Comparison of ENCODE assay signal across 8 cellular contexts in genomic region chr10:97320480-97321031, GRCh38. TPM values are rescaled to one million over a fixed set of nuclear protein-coding genes. Genes with fewer than 3 reads are reported as not detected.
DNase-seq lines count a peak whose midpoint lies in the region; ATAC-seq and TF ChIP-seq lines count a peak whose summit lies in the region.

No MANE protein-coding gene starts in this region.

- TF ChIP-seq CTCF in CD4-positive, alpha-beta T cell (IDR thresholded peaks at IDR 0.05): no peak
- TF ChIP-seq CTCF in Peyer's patch (IDR thresholded peaks at IDR 0.05) (no peak), mesothelial cell of epicardium (IDR thresholded peaks at IDR 0.05; ENCODE audit: unreplicated experiment) (no peak)

- POLR2A ChIA-PET in CD4-positive, alpha-beta T cell (lab: Charles Lee): interaction anchor here (0.8 to 3.5 kb wide), 11 partner anchors 8 to 488 kb away, joined by 3 to 178 read pairs (median 12); partner anchors contain the start of genes ARHGAP19, FRAT2, RRP12 and UBTD1

- intact Hi-C loops in CD4-positive, alpha-beta T cell (cut with DNase I, micrococcal nuclease): loop anchor here (1.0 kb wide), 2 partner anchors 12 to 13 kb away; no protein-coding TSS in a partner anchor

- peak overlapping the region; percentile 97 for H3K4me3 Mint-ChIP-seq in CD4-positive, alpha-beta T cell
- H3K4me3 Mint-ChIP-seq in mesothelial cell of epicardium: peak overlapping the region; percentile 68

- peaks cover 38% of the 10 kb centered on the region for H3K4me1 Mint-ChIP-seq in CD4-positive, alpha-beta T cell (ENCODE audit: low read depth)
- peaks cover 19% of the 10 kb centered on the region for H3K4me1 Mint-ChIP-seq in mesothelial cell of epicardium

- H3K36me3 ChIP-seq in Peyer's patch (no peaks in the 10 kb centered on the region), urinary bladder (ENCODE audit: insufficient read depth) (no peaks in the 10 kb centered on the region)

- ATAC-seq in CD4-positive, alpha-beta T cell (ENCODE audit: poor library complexity): peak; percentile 3

- H3K27me3 Mint-ChIP-seq in CD4-positive, alpha-beta T cell: no peaks in the 10 kb centered on the region
- H3K27me3 Mint-ChIP-seq in mesothelial cell of epicardium (ENCODE audit: low read depth): peaks cover 49% of the 10 kb centered on the region

- H3K36me3 Mint-ChIP-seq in CD4-positive, alpha-beta T cell (ENCODE audit: low read depth): peaks cover 19% of the 10 kb centered on the region
- no peaks in the 10 kb centered on the region for H3K36me3 Mint-ChIP-seq in mesothelial cell of epicardium

- peak in 8 of 10 experiments; percentile 8 to 38 (median 16) for DNase-seq in CD4-positive, alpha-beta T cell
- peak; percentile 39 to 59 (median 56) for DNase-seq in Peyer's patch
- no peak for DNase-seq in mesothelial cell of epicardium (ENCODE audit: low spot score in 2 of 2, unreplicated experiment in 2 of 2)
- DNase-seq in LoVo (ENCODE audit: low spot score): no peak
- DNase-seq in NCI-H1417 treated with DMSO at 0.1 percent for 48 hours (lab: John Stamatoyannopoulos, UW): no peak
- no peak for DNase-seq in NCI-H2196 (lab: John Stamatoyannopoulos, UW; ENCODE audit: unreplicated experiment)

- no peak for TF ChIP-seq POLR2A in Peyer's patch (IDR thresholded peaks at IDR 0.05)

- peak overlapping the region; percentile 72 for H3K27ac ChIP-seq in CD4-positive, alpha-beta T cell (ENCODE audit: low read depth, low read length)
- H3K27ac ChIP-seq in Peyer's patch (peak overlapping the region; percentile 96 to 98 (median 97)), cingulate gyrus (ENCODE audit: low read depth, low read length) (peak overlapping the region; percentile 63), urinary bladder (ENCODE audit: low read depth) (no peak overlapping the region)

- CTCF ChIA-PET in CD4-positive, alpha-beta T cell (lab: Charles Lee): interaction anchor here (1.7 to 2.2 kb wide), 3 partner anchors 8 to 42 kb away, joined by 4 to 24 read pairs (median 10); partner anchors contain the start of gene FRAT2

- peak overlapping the region; percentile 77 to 88 (median 83) for H3K4me3 ChIP-seq in Peyer's patch
- peak overlapping the region; percentile 84 for H3K4me3 ChIP-seq in urinary bladder (ENCODE audit: low read depth, low read length)

- peak overlapping the region; percentile 89 for H3K27ac Mint-ChIP-seq in CD4-positive, alpha-beta T cell
- H3K27ac Mint-ChIP-seq in mesothelial cell of epicardium: no peak overlapping the region

- WGBS in urinary bladder: 27% methylated on average over 24 of the region's 24 CpGs

- no peaks in the 10 kb centered on the region for H3K9me3 Mint-ChIP-seq in CD4-positive, alpha-beta T cell
- H3K9me3 Mint-ChIP-seq in mesothelial cell of epicardium: no peaks in the 10 kb centered on the region

- H3K27me3 ChIP-seq in CD4-positive, alpha-beta T cell (ENCODE audit: control insufficient read depth, insufficient read depth, low read length): no peaks in the 10 kb centered on the region
- no peaks in the 10 kb centered on the region for H3K27me3 ChIP-seq in Peyer's patch

- peaks cover 0 to 28% (median 12%) of the 10 kb centered on the region in 4 donors for H3K4me1 ChIP-seq in Peyer's patch
- H3K4me1 ChIP-seq in urinary bladder (ENCODE audit: insufficient read depth): peaks cover 1% of the 10 kb centered on the region

- no peaks in the 10 kb centered on the region for H3K9me3 ChIP-seq in CD4-positive, alpha-beta T cell (ENCODE audit: control insufficient read depth, low read length)
- no peaks in the 10 kb centered on the region for H3K9me3 ChIP-seq in Peyer's patch

RNA-seq across cellular contexts. Expression of gene FRAT1, which starts 1.5 kb away (rescaled TPM):
- total RNA-seq in CD4-positive, alpha-beta T cell: 10 to 100 TPM; 45.2 to 45.5 TPM
- total RNA-seq in Peyer's patch (1 to 10 TPM; 1.7 to 9.7 (median 6.9) TPM), mesothelial cell of epicardium (2.4 to 2.9 TPM (median 2.4 TPM) in 3 replicates), urinary bladder (1.2 TPM)
- polyA plus RNA-seq in urinary bladder: 3.2 TPM

RNA-seq across cellular contexts. Expression of gene FRAT2, which starts 14.0 kb away (rescaled TPM):
- total RNA-seq in CD4-positive, alpha-beta T cell: 10 to 100 TPM; 27.0 to 27.6 TPM
- total RNA-seq in Peyer's patch (10 to 100 TPM; 19.0 to 31.7 (median 24.0) TPM), mesothelial cell of epicardium (8.9 to 9.2 TPM (median 9.0 TPM) in 3 replicates), urinary bladder (8.7 TPM)
- polyA plus RNA-seq in urinary bladder: 6.2 TPM

RNA-seq across cellular contexts. Expression of gene ARHGAP19, which starts 28.1 kb away (rescaled TPM):
- 1 to 10 TPM; 6.9 to 8.8 TPM for total RNA-seq in CD4-positive, alpha-beta T cell
- total RNA-seq in Peyer's patch (10 to 100 TPM in 1 of 4 donors, 1 to 10 TPM in 3; 4.9 to 28.9 (median 7.3) TPM), mesothelial cell of epicardium (19.4 to 22.8 TPM (median 22.6 TPM) in 3 replicates), urinary bladder (21.3 TPM)
- 6.0 TPM for polyA plus RNA-seq in urinary bladder

Comparison
In these comparisons a context has a peak if more than half of its experiments do, and no peak if none do; other contexts are left out.
1. DNase-seq: peak in CD4-positive, alpha-beta T cell (8 of 10) and Peyer's patch (3 of 3); none in mesothelial cell of epicardium (0 of 2), LoVo (single experiment), NCI-H1417 treated with DMSO at 0.1 percent for 48 hours (single experiment) and NCI-H2196 (single experiment).
2. RNA of gene FRAT1, which starts 1.5 kb away (total RNA-seq): 45.2 to 45.5 TPM in CD4-positive, alpha-beta T cell; 1.7 to 9.7 TPM in Peyer's patch, 2.4 to 2.9 TPM in mesothelial cell of epicardium and 1.2 TPM in urinary bladder (single experiment); every median in the first group is over 4 times any median in the second.